1 cellular context compared by ENCODE assay signal in the genomic region with DNA sequence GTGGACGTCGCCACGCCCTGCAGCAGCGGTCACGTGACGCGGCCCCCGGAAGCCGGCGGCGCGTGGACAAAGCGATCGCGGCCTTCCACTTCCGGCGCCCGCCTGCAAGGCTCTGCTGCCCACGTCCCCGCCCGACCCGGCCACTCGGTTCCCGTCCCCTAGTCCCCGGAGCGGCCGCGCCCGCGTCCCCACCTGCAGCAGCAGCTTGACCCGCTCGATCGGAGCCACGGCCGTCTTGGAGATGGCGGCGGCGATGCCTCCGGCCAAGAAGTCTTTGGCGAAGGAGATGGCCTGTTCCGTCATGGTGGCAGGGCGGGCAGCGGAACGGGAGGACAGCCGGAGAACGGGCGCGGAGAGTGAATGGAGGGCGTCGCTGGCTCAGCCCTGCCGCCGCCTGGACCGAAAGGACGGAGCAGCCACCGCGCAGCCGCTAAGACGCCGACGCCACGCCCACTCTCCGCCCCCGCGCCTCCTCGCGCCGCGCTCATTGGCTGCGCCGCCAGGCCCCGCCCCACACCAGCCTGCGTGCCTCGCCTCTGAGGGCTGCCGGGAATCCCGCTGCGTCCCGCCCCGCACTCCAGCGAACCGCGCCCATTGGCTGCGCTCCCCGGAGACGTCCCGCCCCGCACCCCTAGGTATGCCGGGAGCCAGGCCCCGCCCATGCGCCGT.
TF ChIP-seq lines count a peak whose summit lies in the region.

A gene (minus strand): TSS at position 407 of the 669 bp plus-strand sequence. CDS start 104 bp downstream, at position 303.

TF ChIP-seq in A549, 52 proteins besides CTCF, POLR2A, EP300 and RAD21 (continued from another document):
- TF ChIP-seq, protein P1, sequence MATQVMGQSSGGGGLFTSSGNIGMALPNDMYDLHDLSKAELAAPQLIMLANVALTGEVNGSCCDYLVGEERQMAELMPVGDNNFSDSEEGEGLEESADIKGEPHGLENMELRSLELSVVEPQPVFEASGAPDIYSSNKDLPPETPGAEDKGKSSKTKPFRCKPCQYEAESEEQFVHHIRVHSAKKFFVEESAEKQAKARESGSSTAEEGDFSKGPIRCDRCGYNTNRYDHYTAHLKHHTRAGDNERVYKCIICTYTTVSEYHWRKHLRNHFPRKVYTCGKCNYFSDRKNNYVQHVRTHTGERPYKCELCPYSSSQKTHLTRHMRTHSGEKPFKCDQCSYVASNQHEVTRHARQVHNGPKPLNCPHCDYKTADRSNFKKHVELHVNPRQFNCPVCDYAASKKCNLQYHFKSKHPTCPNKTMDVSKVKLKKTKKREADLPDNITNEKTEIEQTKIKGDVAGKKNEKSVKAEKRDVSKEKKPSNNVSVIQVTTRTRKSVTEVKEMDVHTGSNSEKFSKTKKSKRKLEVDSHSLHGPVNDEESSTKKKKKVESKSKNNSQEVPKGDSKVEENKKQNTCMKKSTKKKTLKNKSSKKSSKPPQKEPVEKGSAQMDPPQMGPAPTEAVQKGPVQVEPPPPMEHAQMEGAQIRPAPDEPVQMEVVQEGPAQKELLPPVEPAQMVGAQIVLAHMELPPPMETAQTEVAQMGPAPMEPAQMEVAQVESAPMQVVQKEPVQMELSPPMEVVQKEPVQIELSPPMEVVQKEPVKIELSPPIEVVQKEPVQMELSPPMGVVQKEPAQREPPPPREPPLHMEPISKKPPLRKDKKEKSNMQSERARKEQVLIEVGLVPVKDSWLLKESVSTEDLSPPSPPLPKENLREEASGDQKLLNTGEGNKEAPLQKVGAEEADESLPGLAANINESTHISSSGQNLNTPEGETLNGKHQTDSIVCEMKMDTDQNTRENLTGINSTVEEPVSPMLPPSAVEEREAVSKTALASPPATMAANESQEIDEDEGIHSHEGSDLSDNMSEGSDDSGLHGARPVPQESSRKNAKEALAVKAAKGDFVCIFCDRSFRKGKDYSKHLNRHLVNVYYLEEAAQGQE (IDR thresholded peaks at IDR 0.05) = no peak
- TF ChIP-seq SMC3 (IDR thresholded peaks at IDR 0.05) (no peak), POLR2AphosphoS2 (conservative IDR thresholded peaks at IDR 0.05; ENCODE audit: low read length) (no peak; the same call in 1 of the 2 replicates), ZNF302 (CRISPR knock-in tag; IDR thresholded peaks at IDR 0.05) (no peak), MAZ (IDR thresholded peaks at IDR 0.05; ENCODE audit: borderline replicate concordance, low read depth, low read length) (peak; percentile 83; the same call in 1 of the 2 replicates), HOXB13 (CRISPR knock-in tag; IDR thresholded peaks at IDR 0.05; ENCODE audit: low read depth) (no peak), ESRRA (IDR thresholded peaks at IDR 0.05; ENCODE audit: borderline replicate concordance, low read length) (no peak), TFCP2L1 (CRISPR knock-in tag; IDR thresholded peaks at IDR 0.05) (peak; percentile 87), PHF8 (IDR thresholded peaks at IDR 0.05; ENCODE audit: borderline replicate concordance, low read depth) (peak; percentile 85), BHLHE40 (IDR thresholded peaks at IDR 0.05; ENCODE audit: low read depth, low read length) (peak; percentile 68), EHF (CRISPR knock-in tag; IDR thresholded peaks at IDR 0.05) (no peak), ZC3H11A (IDR thresholded peaks at IDR 0.05) (no peak), JUN (IDR thresholded peaks at IDR 0.05) (peak; percentile 94 to 97), HEYL (CRISPR knock-in tag; IDR thresholded peaks at IDR 0.05) (no peak), KDM1A (IDR thresholded peaks at IDR 0.05; ENCODE audit: low read depth) (no peak), HDAC2 (IDR thresholded peaks at IDR 0.05) (no peak), NPAS2 (CRISPR knock-in tag; IDR thresholded peaks at IDR 0.05; ENCODE audit: borderline replicate concordance) (peak; percentile 53; the same call in 1 of the 2 replicates)
- TF ChIP-seq, protein P2, sequence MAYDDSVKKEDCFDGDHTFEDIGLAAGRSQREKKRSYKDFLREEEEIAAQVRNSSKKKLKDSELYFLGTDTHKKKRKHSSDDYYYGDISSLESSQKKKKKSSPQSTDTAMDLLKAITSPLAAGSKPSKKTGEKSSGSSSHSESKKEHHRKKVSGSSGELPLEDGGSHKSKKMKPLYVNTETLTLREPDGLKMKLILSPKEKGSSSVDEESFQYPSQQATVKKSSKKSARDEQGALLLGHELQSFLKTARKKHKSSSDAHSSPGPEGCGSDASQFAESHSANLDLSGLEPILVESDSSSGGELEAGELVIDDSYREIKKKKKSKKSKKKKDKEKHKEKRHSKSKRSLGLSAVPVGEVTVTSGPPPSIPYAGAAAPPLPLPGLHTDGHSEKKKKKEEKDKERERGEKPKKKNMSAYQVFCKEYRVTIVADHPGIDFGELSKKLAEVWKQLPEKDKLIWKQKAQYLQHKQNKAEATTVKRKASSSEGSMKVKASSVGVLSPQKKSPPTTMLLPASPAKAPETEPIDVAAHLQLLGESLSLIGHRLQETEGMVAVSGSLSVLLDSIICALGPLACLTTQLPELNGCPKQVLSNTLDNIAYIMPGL (CRISPR knock-in tag; IDR thresholded peaks at IDR 0.05; ENCODE audit: borderline replicate concordance) = peak; percentile 75
- TF ChIP-seq, protein P3, sequence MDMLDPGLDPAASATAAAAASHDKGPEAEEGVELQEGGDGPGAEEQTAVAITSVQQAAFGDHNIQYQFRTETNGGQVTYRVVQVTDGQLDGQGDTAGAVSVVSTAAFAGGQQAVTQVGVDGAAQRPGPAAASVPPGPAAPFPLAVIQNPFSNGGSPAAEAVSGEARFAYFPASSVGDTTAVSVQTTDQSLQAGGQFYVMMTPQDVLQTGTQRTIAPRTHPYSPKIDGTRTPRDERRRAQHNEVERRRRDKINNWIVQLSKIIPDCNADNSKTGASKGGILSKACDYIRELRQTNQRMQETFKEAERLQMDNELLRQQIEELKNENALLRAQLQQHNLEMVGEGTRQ (IDR thresholded peaks at IDR 0.05) = peak; percentile 98
- TF ChIP-seq, protein P4, sequence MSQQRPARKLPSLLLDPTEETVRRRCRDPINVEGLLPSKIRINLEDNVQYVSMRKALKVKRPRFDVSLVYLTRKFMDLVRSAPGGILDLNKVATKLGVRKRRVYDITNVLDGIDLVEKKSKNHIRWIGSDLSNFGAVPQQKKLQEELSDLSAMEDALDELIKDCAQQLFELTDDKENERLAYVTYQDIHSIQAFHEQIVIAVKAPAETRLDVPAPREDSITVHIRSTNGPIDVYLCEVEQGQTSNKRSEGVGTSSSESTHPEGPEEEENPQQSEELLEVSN (IDR thresholded peaks at IDR 0.05; ENCODE audit: borderline replicate concordance, low read depth) = peak; percentile 41; the same call in 1 of the 2 replicates
- TF ChIP-seq, protein P5, sequence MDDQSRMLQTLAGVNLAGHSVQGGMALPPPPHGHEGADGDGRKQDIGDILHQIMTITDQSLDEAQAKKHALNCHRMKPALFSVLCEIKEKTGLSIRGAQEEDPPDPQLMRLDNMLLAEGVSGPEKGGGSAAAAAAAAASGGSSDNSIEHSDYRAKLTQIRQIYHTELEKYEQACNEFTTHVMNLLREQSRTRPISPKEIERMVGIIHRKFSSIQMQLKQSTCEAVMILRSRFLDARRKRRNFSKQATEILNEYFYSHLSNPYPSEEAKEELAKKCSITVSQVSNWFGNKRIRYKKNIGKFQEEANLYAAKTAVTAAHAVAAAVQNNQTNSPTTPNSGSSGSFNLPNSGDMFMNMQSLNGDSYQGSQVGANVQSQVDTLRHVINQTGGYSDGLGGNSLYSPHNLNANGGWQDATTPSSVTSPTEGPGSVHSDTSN (IDR thresholded peaks at IDR 0.05) = peak; percentile 84; the same call in 1 of the 2 replicates
